Comparison of ENCODE assay signal across 8 cellular contexts in the genomic region with DNA sequence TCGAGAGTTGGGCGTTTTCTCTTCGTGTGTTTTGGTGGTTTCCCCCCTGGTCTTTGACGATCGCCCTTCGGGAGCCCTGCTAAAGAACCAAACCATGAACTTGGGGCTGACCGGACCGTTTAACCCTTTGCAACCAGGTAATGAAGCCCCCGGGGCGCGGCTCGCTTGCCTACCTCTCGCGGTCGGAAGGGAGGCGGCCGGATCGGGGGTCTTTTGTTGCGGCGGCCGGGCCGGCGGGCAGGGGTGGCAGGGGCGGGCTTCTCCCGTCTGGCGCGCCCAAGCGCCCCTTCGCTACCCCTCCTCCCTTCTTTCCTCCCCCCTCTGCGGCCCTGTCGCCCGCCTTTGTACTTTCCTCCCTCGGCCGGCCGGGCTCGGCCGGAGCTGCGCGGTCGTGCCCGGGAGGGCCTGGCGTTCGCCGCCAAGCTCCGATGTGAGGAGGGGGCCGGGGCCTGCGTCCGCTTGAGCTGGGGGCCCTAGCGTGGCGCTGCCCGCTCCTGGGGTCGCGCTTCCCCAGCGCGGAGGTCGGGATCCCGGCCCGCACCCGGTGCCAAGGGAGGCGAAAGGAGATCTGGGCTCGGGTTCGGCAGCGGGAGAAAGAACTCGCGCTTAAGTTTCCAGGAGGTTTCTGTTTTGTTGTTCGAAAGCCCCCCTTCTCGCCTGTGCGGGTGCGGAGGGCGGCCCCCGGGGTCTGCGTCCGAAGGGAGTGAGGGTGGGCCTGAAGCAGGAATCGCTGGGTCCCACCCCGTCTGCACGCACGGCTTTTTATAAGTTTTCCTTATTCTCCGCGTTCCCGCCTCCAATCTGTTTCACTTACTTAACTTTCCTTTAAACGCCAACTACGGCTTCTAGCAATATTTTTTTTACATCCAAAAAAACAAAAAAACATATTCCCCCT.
DNase-seq lines count a peak whose midpoint lies in the region; ATAC-seq lines count a peak whose summit lies in the region.

No MANE protein-coding gene starts in this region.

- H3K27ac Mint-ChIP-seq in activated T-helper 1 cell treated with anti-CD3 and anti-CD28 coated beads, Interleukin-12 subunit alpha, Interleukin-12 subunit beta, Interleukin-2, Interleukin-4 antibody, amounts not matched to agents 30 ng/mL and 10 ng/mL and 1 ng/mL, durations not matched to agents 14 hours and 24 hours and 36 hours = peak overlapping the region; percentile 13

- no peak overlapping the region for H3K27ac ChIP-seq in right cardiac atrium (ENCODE audit: low read length)

- peak; percentile 11 for ATAC-seq in HG02642 (IDR thresholded peaks at IDR 0.05; ENCODE audit: poor library complexity, unreplicated experiment)
- ATAC-seq in right cardiac atrium = peak; percentile 25 to 42
- ATAC-seq in GM18520 (IDR thresholded peaks at IDR 0.05; ENCODE audit: unreplicated experiment) = no peak

- H3K9ac ChIP-seq in skeletal muscle satellite cell (ENCODE audit: low read depth, low read length) = peak overlapping the region; percentile 94

- no peaks in the 10 kb centered on the region for H3K36me3 ChIP-seq in skeletal muscle satellite cell (ENCODE audit: insufficient read depth, low read length)

- peak overlapping the region; percentile 80 for H3K4me3 Mint-ChIP-seq in activated T-helper 1 cell treated with anti-CD3 and anti-CD28 coated beads, Interleukin-12 subunit alpha, Interleukin-12 subunit beta, Interleukin-2, Interleukin-4 antibody, amounts not matched to agents 30 ng/mL and 10 ng/mL and 1 ng/mL, durations not matched to agents 14 hours and 24 hours and 36 hours

- peaks cover 3% of the 10 kb centered on the region for H3K4me1 ChIP-seq in right cardiac atrium (ENCODE audit: control insufficient read depth, insufficient read depth, low read length)
- peaks cover 24% of the 10 kb centered on the region for H3K4me1 ChIP-seq in skeletal muscle satellite cell (ENCODE audit: control insufficient read depth, insufficient read depth, low read length)

- H3K36me3 Mint-ChIP-seq in activated T-helper 1 cell treated with anti-CD3 and anti-CD28 coated beads, Interleukin-12 subunit alpha, Interleukin-12 subunit beta, Interleukin-2, Interleukin-4 antibody, amounts not matched to agents 30 ng/mL and 10 ng/mL and 1 ng/mL, durations not matched to agents 14 hours and 24 hours and 36 hours (ENCODE audit: low read depth) = no peaks in the 10 kb centered on the region

- H3K27me3 Mint-ChIP-seq in activated T-helper 1 cell treated with anti-CD3 and anti-CD28 coated beads, Interleukin-12 subunit alpha, Interleukin-12 subunit beta, Interleukin-2, Interleukin-4 antibody, amounts not matched to agents 30 ng/mL and 10 ng/mL and 1 ng/mL, durations not matched to agents 14 hours and 24 hours and 36 hours (ENCODE audit: insufficient read depth) = peaks cover 47% of the 10 kb centered on the region

- H3K9me3 ChIP-seq in right cardiac atrium (ENCODE audit: control insufficient read depth, low read length) = no peaks in the 10 kb centered on the region
- H3K9me3 ChIP-seq in skeletal muscle satellite cell (replicated peaks; ENCODE audit: low read length) = no peaks in the 10 kb centered on the region

- peaks cover 7% of the 10 kb centered on the region for H3K4me1 Mint-ChIP-seq in activated T-helper 1 cell treated with anti-CD3 and anti-CD28 coated beads, Interleukin-12 subunit alpha, Interleukin-12 subunit beta, Interleukin-2, Interleukin-4 antibody, amounts not matched to agents 30 ng/mL and 10 ng/mL and 1 ng/mL, durations not matched to agents 14 hours and 24 hours and 36 hours (ENCODE audit: low read depth)

- no peaks in the 10 kb centered on the region for H3K9me3 Mint-ChIP-seq in activated T-helper 1 cell treated with anti-CD3 and anti-CD28 coated beads, Interleukin-12 subunit alpha, Interleukin-12 subunit beta, Interleukin-2, Interleukin-4 antibody, amounts not matched to agents 30 ng/mL and 10 ng/mL and 1 ng/mL, durations not matched to agents 14 hours and 24 hours and 36 hours

- 0% methylated on average over 82 of the region's 82 CpGs for WGBS in right cardiac atrium

- H3K4me2 ChIP-seq in skeletal muscle satellite cell (ENCODE audit: low read length) = peak overlapping the region; percentile 90

- intact Hi-C loops in activated T-helper 1 cell treated with anti-CD3 and anti-CD28 coated beads, Interleukin-12 subunit alpha, Interleukin-12 subunit beta, Interleukin-2, Interleukin-4 antibody, amounts not matched to agents 30 ng/mL and 10 ng/mL and 1 ng/mL, durations not matched to agents 14 hours and 24 hours and 36 hours (cut with micrococcal nuclease) = loop anchor here (5.0 kb wide), 3 partner anchors 48 to 238 kb away; no protein-coding TSS in a partner anchor
- intact Hi-C loops in right cardiac atrium (cut with DNase I) = loop anchor here in 3 of 4 donors (5.0 to 10.0 kb wide), 4 partner anchors 350 to 653 kb away; no protein-coding TSS in a partner anchor

- H3K27me3 ChIP-seq in right cardiac atrium (ENCODE audit: control insufficient read depth, insufficient read depth) (no peaks in the 10 kb centered on the region), skeletal muscle satellite cell (ENCODE audit: control insufficient read depth, insufficient read depth, low read length) (no peaks in the 10 kb centered on the region)

- H3K4me3 ChIP-seq in right cardiac atrium (ENCODE audit: low read length) = peak overlapping the region; percentile 96
- peak overlapping the region; percentile 97 for H3K4me3 ChIP-seq in skeletal muscle satellite cell (ENCODE audit: low read length)

- DNase-seq in D341Med (ENCODE audit: low spot score) (peak; percentile 53), right cardiac atrium (peak; percentile 22 to 71 (median 64)), HuH-7 (ENCODE audit: low spot score) (no peak), SW480 (ENCODE audit: low spot score) (no peak)
- no peak for DNase-seq in activated T-helper 1 cell treated with anti-CD3 and anti-CD28 coated beads, Interleukin-12 subunit alpha, Interleukin-12 subunit beta, Interleukin-2, Interleukin-4 antibody, amounts not matched to agents 30 ng/mL and 10 ng/mL and 1 ng/mL, durations not matched to agents 14 hours and 24 hours and 36 hours (ENCODE audit: low spot score)

Comparison
In these comparisons a context has a peak if more than half of its experiments do, and no peak if none do; other contexts are left out.
1. DNase-seq: peak in D341Med (single experiment) and right cardiac atrium (3 of 3); none in activated T-helper 1 cell treated with anti-CD3 and anti-CD28 coated beads, Interleukin-12 subunit alpha, Interleukin-12 subunit beta, Interleukin-2, Interleukin-4 antibody, amounts not matched to agents 30 ng/mL and 10 ng/mL and 1 ng/mL, durations not matched to agents 14 hours and 24 hours and 36 hours (single experiment), HuH-7 (single experiment) and SW480 (single experiment).